In genomic region chrX:30577362-30577961, GRCh38 we compare ENCODE assay signal across 8 cellular contexts. TPM values are rescaled to one million over a fixed set of nuclear protein-coding genes. Genes with fewer than 3 reads are reported as not detected.
A peak's percentile ranks its signal among the peaks of the same experiment; 100 is the strongest.
DNase-seq lines count a peak whose midpoint lies in the region; ATAC-seq and TF ChIP-seq lines count a peak whose summit lies in the region.

A gene with protein sequence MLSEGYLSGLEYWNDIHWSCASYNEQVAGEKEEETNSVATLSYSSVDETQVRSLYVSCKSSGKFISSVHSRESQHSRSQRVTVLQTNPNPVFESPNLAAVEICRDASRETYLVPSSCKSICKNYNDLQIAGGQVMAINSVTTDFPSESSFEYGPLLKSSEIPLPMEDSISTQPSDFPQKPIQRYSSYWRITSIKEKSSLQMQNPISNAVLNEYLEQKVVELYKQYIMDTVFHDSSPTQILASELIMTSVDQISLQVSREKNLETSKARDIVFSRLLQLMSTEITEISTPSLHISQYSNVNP (minus strand): TSS chrX:30577766. CDS start chrX:30560355, 17,411 bp downstream.

- H3K4me3 Mint-ChIP-seq in T-cell (peak within 1 kb of the TSS; percentile 76 to 90 (median 82)), endodermal cell (no peak within 1 kb of the TSS)

- no peak within 1 kb of the TSS for H3K9ac ChIP-seq in endodermal cell (ENCODE audit: extremely low read depth, low read length, poor library complexity, severe bottlenecking)

- H3K9me3 Mint-ChIP-seq in T-cell, result no peaks in the 10 kb centered on the region
- H3K9me3 Mint-ChIP-seq in endodermal cell, result no peaks in the 10 kb centered on the region

- H3K36me3 ChIP-seq in lower lobe of right lung (no peaks in the 10 kb centered on the region), endodermal cell (ENCODE audit: control insufficient read depth, insufficient read depth, low read length) (no peaks in the 10 kb centered on the region)

- CTCF ChIA-PET in T-cell (lab: Charles Lee), result interaction anchor here (0.6 to 1.5 kb wide), 3 partner anchors 8 to 73 kb away, joined by 3 to 8 read pairs (median 6); no protein-coding TSS in a partner anchor

- ATAC-seq in HG03066 (IDR thresholded peaks at IDR 0.05; ENCODE audit: low read depth, unreplicated experiment), result peak; percentile 80
- peak; percentile 77 to 89 (median 82) for ATAC-seq in T-cell (replicated peaks in 1 of 4)
- ATAC-seq in lower lobe of right lung, result peak; percentile 48

- H3K27me3 Mint-ChIP-seq in T-cell (no peaks in the 10 kb centered on the region), endodermal cell (ENCODE audit: insufficient read depth) (no peaks in the 10 kb centered on the region)

- 95 to 96% methylated on average over 5 to 7 of the region's 10 CpGs for WGBS in endodermal cell (ENCODE audit: insufficient coverage in 1 of 2, insufficient read length in 1 of 2), 2 experiments

- peaks cover 5% of the 10 kb centered on the region for H3K36me3 Mint-ChIP-seq in T-cell
- H3K36me3 Mint-ChIP-seq in endodermal cell (ENCODE audit: low read depth), result no peaks in the 10 kb centered on the region

- H3K27ac ChIP-seq in lower lobe of right lung, result peak within 1 kb of the TSS; percentile 71
- no peak within 1 kb of the TSS for H3K27ac ChIP-seq in endodermal cell (ENCODE audit: low read depth, low read length)

- DNase-seq in activated T-cell treated with anti-CD3 and anti-CD28 coated beads for 24 hours (ENCODE audit: low read depth), result peak; percentile 11
- no peak for DNase-seq in activated T-cell treated with anti-CD3 and anti-CD28 coated beads for 4 hours
- peak in 25 of 34 experiments; percentile 1 to 49 (median 10) for DNase-seq in T-cell
- peak; percentile 46 for DNase-seq in lower lobe of right lung
- no peak for DNase-seq in NCI-H2081 (lab: John Stamatoyannopoulos, UW)
- DNase-seq in GM03348 (ENCODE audit: low spot score), result no peak
- no peak for DNase-seq in endodermal cell

- H3K27ac Mint-ChIP-seq in T-cell (peak within 1 kb of the TSS; percentile 91 to 95), endodermal cell (no peak within 1 kb of the TSS)

- H3K4me3 ChIP-seq in lower lobe of right lung (peak within 1 kb of the TSS; percentile 32), endodermal cell (ENCODE audit: low read length) (no peak within 1 kb of the TSS)

- intact Hi-C loops in lower lobe of right lung (cut with DNase I), result no loop called here

- H3K27me3 ChIP-seq in lower lobe of right lung (ENCODE audit: low read depth) (no peaks in the 10 kb centered on the region), endodermal cell (ENCODE audit: control insufficient read depth, insufficient read depth, low read length, poor library complexity, severe bottlenecking) (no peaks in the 10 kb centered on the region)

- H3K9me3 ChIP-seq in lower lobe of right lung (no peaks in the 10 kb centered on the region), endodermal cell (ENCODE audit: control insufficient read depth, low read length) (no peaks in the 10 kb centered on the region)

- H3K4me1 ChIP-seq in lower lobe of right lung, result no peaks in the 10 kb centered on the region
- H3K4me1 ChIP-seq in endodermal cell (ENCODE audit: control insufficient read depth, insufficient read depth, low read length), result no peaks in the 10 kb centered on the region

- H3K4me1 Mint-ChIP-seq in T-cell (peaks cover 11 to 30% (median 12%) of the 10 kb centered on the region in 3 donors), endodermal cell (no peaks in the 10 kb centered on the region)

- TF ChIP-seq CTCF in lower lobe of right lung (IDR thresholded peaks at IDR 0.05) (no peak), endodermal cell (conservative IDR thresholded peaks at IDR 0.05) (no peak)

- POLR2A ChIA-PET in T-cell (lab: Charles Lee), result no interaction called here

RNA-seq across cellular contexts. Expression of the gene that starts here (rescaled TPM):
- total RNA-seq in T-cell, result 1 to 10 TPM in 4 of 5 donors, under 1 TPM in 1; 0.44 to 2.5 (median 1.8) TPM
- 8.0 TPM for total RNA-seq in lower lobe of right lung
- total RNA-seq in endodermal cell, result not detected
- polyA plus RNA-seq in endodermal cell (2013, experiment 1 of 2), result not detected
- not detected for polyA plus RNA-seq in endodermal cell (2013, experiment 2 of 2)

Comparison
In these comparisons a context has a peak if more than half of its experiments do, and no peak if none do; other contexts are left out.
1. DNase-seq: peak in activated T-cell treated with anti-CD3 and anti-CD28 coated beads for 24 hours (single experiment), T-cell (25 of 34) and lower lobe of right lung (single experiment); none in activated T-cell treated with anti-CD3 and anti-CD28 coated beads for 4 hours (single experiment), NCI-H2081 (0 of 2), GM03348 (single experiment) and endodermal cell (single experiment).
2. Peak in every context shown above with its lines, with median percentiles within 50 percentile points of each other: ATAC-seq.